9 cellular contexts compared by ENCODE assay signal in genomic region chr11:113875414-113876073, GRCh38. TPM values are rescaled to one million over a fixed set of nuclear protein-coding genes. Genes with fewer than 3 reads are reported as not detected.
DNase-seq lines count a peak whose midpoint lies in the region; ATAC-seq, FAIRE-seq and TF ChIP-seq lines count a peak whose summit lies in the region.
"Had no signal": no experiment of that assay in that cellular context is flagged by ENCODE, and none has a peak within 500 bp of the region (broad histone marks: within the 10 kb centered on the region; RNA-seq: fewer than 3 reads in every experiment).

TSS of gene USP28 (minus strand) at chr11:113875572. CDS start at chr11:113875501, 71 bp downstream.

- ATAC-seq in GM19035 (IDR thresholded peaks at IDR 0.05; ENCODE audit: unreplicated experiment) (peak; percentile 89), HG03342 (IDR thresholded peaks at IDR 0.05; ENCODE audit: unreplicated experiment) (peak; percentile 82)

- intact Hi-C loops in kidney (cut with DNase I) = no loop called here

- no peak for TF ChIP-seq CTCF in kidney (IDR thresholded peaks at IDR 0.05; ENCODE audit: borderline replicate concordance, extremely low read depth, insufficient read depth)

- H3K9ac ChIP-seq in kidney (ENCODE audit: low read length in 2 of 2) = peak within 1 kb of the TSS; percentile 65 to 72

- H3K4me1 ChIP-seq in kidney (ENCODE audit: control insufficient read depth in 1 of 2, insufficient read depth in 1 of 2, low read depth in 1 of 2, low read length in 2 of 2) = peaks cover 3% of the 10 kb centered on the region in 2 donors

- no peak for FAIRE-seq in kidney (lab: Jason Lieb, UNC)
- FAIRE-seq: endometrium had no signal

- H3K4me3 ChIP-seq in kidney (ENCODE audit: low read length in 2 of 2) = peak within 1 kb of the TSS; percentile 81 to 85

- H3K36me3 ChIP-seq in kidney (ENCODE audit: control insufficient read depth in 1 of 2, insufficient read depth in 2 of 2, low read length in 2 of 2) = no peaks in the 10 kb centered on the region

- peak; percentile 100 for DNase-seq in AG20443 (ENCODE audit: low spot score)
- peak; percentile 73 for DNase-seq in NCI-H345 treated with DMSO at 0.1 percent for 48 hours (lab: John Stamatoyannopoulos, UW; ENCODE audit: unreplicated experiment)
- peak; percentile 58 for DNase-seq in activated CD4-positive, alpha-beta T cell treated with anti-CD3 and anti-CD28 coated beads for 1 hour
- DNase-seq in cerebellar nuclear complex (lab: John Stamatoyannopoulos, UW) = peak; percentile 29 to 90
- peak; percentile 99 for DNase-seq in kidney
- DNase-seq in stimulated activated CD4-positive, alpha-beta T cell treated with anti-CD3 and anti-CD28 coated beads, Interleukin-15, amount 100 ng/mL, for 1 hour (ENCODE audit: low read depth in 1 of 2, low spot score in 1 of 2) = peak; percentile 58 to 62

- peak within 1 kb of the TSS; percentile 84 to 89 for H3K27ac ChIP-seq in kidney (ENCODE audit: low read depth in 2 of 2, low read length in 2 of 2)

- H3K9me3 ChIP-seq in kidney (ENCODE audit: control insufficient read depth in 1 of 2, low read length in 2 of 2) = no peaks in the 10 kb centered on the region

RNA-seq across cellular contexts. Expression of gene USP28, which starts in this region (rescaled TPM):
- total RNA-seq in kidney = 19.4 TPM
- polyA plus RNA-seq in kidney (ENCODE audit: insufficient read depth, low read depth, low replicate concordance) = 5.3 TPM

Comparison
In these comparisons a context has a peak if more than half of its experiments do, and no peak if none do; other contexts are left out.
1. Peak in every context shown above with its lines: DNase-seq, ATAC-seq, H3K4me3 ChIP-seq and H3K27ac ChIP-seq.